Comparison of ENCODE assay signal across 18 cellular contexts in genomic region chr18:32074206-32074605, GRCh38. TPM values are rescaled to one million over a fixed set of nuclear protein-coding genes. Genes with fewer than 3 reads are reported as not detected.
DNase-seq lines count a peak whose midpoint lies in the region; ATAC-seq lines count a peak whose summit lies in the region.
"Had no signal": no experiment of that assay in that cellular context is flagged by ENCODE, and none has a peak within 500 bp of the region (broad histone marks: within the 10 kb centered on the region; RNA-seq: fewer than 3 reads in every experiment).

No MANE protein-coding gene starts in this region.

- POLR2A ChIA-PET in T-cell (lab: Charles Lee) = interaction anchor here in 1 of 2 donors (0.6 to 1.0 kb wide), 2 partner anchors 12 to 22 kb away, joined by 3 to 7 read pairs; no protein-coding TSS in a partner anchor

- H3K27me3 Mint-ChIP-seq in T-cell = no peaks in the 10 kb centered on the region
- no peaks in the 10 kb centered on the region for H3K27me3 Mint-ChIP-seq in effector memory CD8-positive, alpha-beta T cell
- H3K27me3 Mint-ChIP-seq: IgD-negative memory B cell had no signal

- peak overlapping the region; percentile 62 to 65 for H3K27ac Mint-ChIP-seq in activated naive CD4-positive, alpha-beta T cell treated with anti-CD3 and anti-CD28 coated beads, Interleukin-2, amount 50 U/mL, for 72 hours
- peak overlapping the region; percentile 45 to 52 for H3K27ac Mint-ChIP-seq in T-cell
- peak overlapping the region; percentile 23 to 70 for H3K27ac Mint-ChIP-seq in effector memory CD8-positive, alpha-beta T cell
- H3K27ac Mint-ChIP-seq: H9, IgD-negative memory B cell had no signal

- no peak overlapping the region for H3K4me3 Mint-ChIP-seq in T-cell
- no peak overlapping the region for H3K4me3 Mint-ChIP-seq in effector memory CD8-positive, alpha-beta T cell
- H3K4me3 Mint-ChIP-seq: H9, IgD-negative memory B cell had no signal

- CTCF ChIA-PET in T-cell (lab: Charles Lee) = interaction anchor here in 1 of 2 donors (0.7 kb wide), 1 partner anchor 55 kb away, joined by 3 read pairs; no protein-coding TSS in a partner anchor

- peak; percentile 61 to 95 for ATAC-seq in activated naive CD4-positive, alpha-beta T cell treated with anti-CD3 and anti-CD28 coated beads, Interleukin-2, amount 50 U/mL, for 72 hours
- no peak for ATAC-seq in T-cell (replicated peaks in 1 of 4)
- ATAC-seq in effector memory CD8-positive, alpha-beta T cell (replicated peaks) = no peak
- ATAC-seq in HG03457 (IDR thresholded peaks at IDR 0.05; ENCODE audit: unreplicated experiment) = no peak

- H3K4me1 Mint-ChIP-seq in T-cell = peaks cover 6 to 17% (median 14%) of the 10 kb centered on the region in 3 donors
- peaks cover 1 to 8% of the 10 kb centered on the region in 2 donors for H3K4me1 Mint-ChIP-seq in effector memory CD8-positive, alpha-beta T cell (ENCODE audit: low read depth in 2 of 2)

- no peak for DNase-seq in activated naive CD4-positive, alpha-beta T cell treated with anti-CD3 and anti-CD28 coated beads, Interleukin-2, amount 50 U/mL, for 72 hours (ENCODE audit: low spot score in 2 of 2)
- DNase-seq in activated naive CD4-positive, alpha-beta T cell treated with Interleukin-2 at 50 U/mL for 16 hours = no peak
- DNase-seq in T-cell (no peak), NCI-H2029 (lab: John Stamatoyannopoulos, UW) (no peak)
- no peak for DNase-seq in effector memory CD8-positive, alpha-beta T cell
- no peak for DNase-seq in activated CD4-positive, alpha-beta T cell treated with anti-CD3 and anti-CD28 coated beads for 1 hour
- DNase-seq: DMS79 treated with DMSO at 0.1 percent for 48 hours, H9, Karpas-422, MG63, NCI-H1048, NCI-H1436, NCI-H1930, NCI-H526, PC-9, SIG-M5 had no signal

- peaks cover 0 to 3% of the 10 kb centered on the region in 2 donors for H3K9me3 Mint-ChIP-seq in activated naive CD4-positive, alpha-beta T cell treated with anti-CD3 and anti-CD28 coated beads, Interleukin-2, amount 50 U/mL, for 72 hours
- H3K9me3 Mint-ChIP-seq in T-cell = no peaks in the 10 kb centered on the region
- no peaks in the 10 kb centered on the region for H3K9me3 Mint-ChIP-seq in effector memory CD8-positive, alpha-beta T cell
- H3K9me3 Mint-ChIP-seq: H9, IgD-negative memory B cell had no signal

- H3K36me3 Mint-ChIP-seq in activated naive CD4-positive, alpha-beta T cell treated with anti-CD3 and anti-CD28 coated beads, Interleukin-2, amount 50 U/mL, for 72 hours = peaks cover 0 to 6% of the 10 kb centered on the region in 2 donors
- peaks cover 28% of the 10 kb centered on the region for H3K36me3 Mint-ChIP-seq in T-cell
- peaks cover 46% of the 10 kb centered on the region for H3K36me3 Mint-ChIP-seq in effector memory CD8-positive, alpha-beta T cell (ENCODE audit: insufficient read depth)

RNA-seq across cellular contexts. Expression of gene RNF138, which starts 17.5 kb away (rescaled TPM):
- total RNA-seq in activated naive CD4-positive, alpha-beta T cell treated with anti-CD3 and anti-CD28 coated beads, Interleukin-2, amount 50 U/mL, for 72 hours = 10 to 100 TPM; 58.8 to 64.7 TPM
- 100 to 1,000 TPM in 1 of 5 donors, 10 to 100 TPM in 4; 61.3 to 103 (median 67.5) TPM for total RNA-seq in T-cell

RNA-seq across cellular contexts. Expression of gene RNF125, which starts 55.6 kb away (rescaled TPM):
- total RNA-seq in activated naive CD4-positive, alpha-beta T cell treated with anti-CD3 and anti-CD28 coated beads, Interleukin-2, amount 50 U/mL, for 72 hours = 10 to 100 TPM; 12.0 to 13.8 TPM
- 10 to 100 TPM; 33.6 to 70.1 (median 37.4) TPM for total RNA-seq in T-cell

Comparison
In these comparisons a context has a peak if more than half of its experiments do, and no peak if none do; other contexts are left out.
1. ATAC-seq: peak in activated naive CD4-positive, alpha-beta T cell treated with anti-CD3 and anti-CD28 coated beads, Interleukin-2, amount 50 U/mL, for 72 hours (2 of 2); none in T-cell (0 of 4), effector memory CD8-positive, alpha-beta T cell (single experiment) and HG03457 (single experiment).
2. Peak in every context shown above with its lines, with median percentiles within 50 percentile points of each other: H3K27ac Mint-ChIP-seq.